In genomic region chr19:41439441-41440222, GRCh38 we compare ENCODE assay signal across 8 cellular contexts. TPM values are rescaled to one million over a fixed set of nuclear protein-coding genes. Genes with fewer than 3 reads are reported as not detected.
DNase-seq lines count a peak whose midpoint lies in the region; ATAC-seq, FAIRE-seq and TF ChIP-seq lines count a peak whose summit lies in the region.

TSS of gene DMAC2 (minus strand) at chr19:41439912. CDS start at chr19:41439899, 13 bp downstream.

- TF ChIP-seq POLR2A in GM12878 (IDR thresholded peaks at IDR 0.05; ENCODE audit: low read depth, low read length): peak; percentile 89

- peak; percentile 41 for TF ChIP-seq RAD21 in GM12878 (IDR thresholded peaks at IDR 0.05; ENCODE audit: insufficient read depth, low read depth, low read length)

- FAIRE-seq in GM12878 (lab: Jason Lieb, UNC): peak; percentile 99

- TF ChIP-seq EP300 in GM12878 (IDR thresholded peaks at IDR 0.05; ENCODE audit: borderline replicate concordance in 1 of 2, control insufficient read depth in 1 of 2, low read depth in 2 of 2, low read length in 2 of 2): no peak

- H3K4me3 ChIP-seq in GM12878 (peak within 1 kb of the TSS; percentile 92), retinal pigment epithelial cell (ENCODE audit: low read length) (peak within 1 kb of the TSS; percentile 99)

- peaks cover 2% of the 10 kb centered on the region for H3K79me2 ChIP-seq in GM12878 (ENCODE audit: control insufficient read depth, insufficient read depth, low read length)

- H3K36me3 ChIP-seq in GM12878 (ENCODE audit: control insufficient read depth in 2 of 2, insufficient read depth in 2 of 2, low read length in 1 of 2): no peaks in the 10 kb centered on the region; a peak in 1 of 4 replicates

- in situ Hi-C loops in GM12878 (cut with MboI): loop anchor here (10.0 kb wide), 2 partner anchors 95 to 135 kb away; partner anchors contain the start of gene CEACAM21

- WGBS in GM12878 (ENCODE audit: insufficient coverage, insufficient replicate concordance, low lambda C conversion rate, missing lambda C conversion rate): under 1% methylated on average over 40 of the region's 40 CpGs

- POLR2A ChIA-PET in GM12878 (lab: Charles Lee): interaction anchor here (0.5 to 1.6 kb wide), 12 partner anchors 11 to 819 kb away, joined by 3 to 7 read pairs (median 3); partner anchors contain the start of genes CCDC97, CEACAM21 and HNRNPUL1

- H3K4me2 ChIP-seq in GM12878 (ENCODE audit: control insufficient read depth, insufficient read depth): peak within 1 kb of the TSS; percentile 72

- no peaks in the 10 kb centered on the region for H3K9me3 ChIP-seq in GM12878 (replicated peaks; ENCODE audit: control insufficient read depth, insufficient read depth, low read length)

- intact Hi-C loops in GM12878 (cut with micrococcal nuclease; ENCODE audit: unreplicated experiment): loop anchor here (5.0 kb wide), 1 partner anchor 237 kb away; no protein-coding TSS in a partner anchor

- no peaks in the 10 kb centered on the region for H4K20me1 ChIP-seq in GM12878 (ENCODE audit: control insufficient read depth, insufficient read depth)

- no TSS peak for BruUV-seq in GM12878 (replicated peaks; lab: Mats Ljungman, UMichigan)

- peak within 1 kb of the TSS; percentile 85 for H3K27ac ChIP-seq in GM12878 (ENCODE audit: control insufficient read depth, insufficient read depth)

- CTCF ChIA-PET in GM12878 (lab: Yijun Ruan, JAX): interaction anchor here (0.6 to 3.3 kb wide), 28 partner anchors 8 to 805 kb away, joined by 3 to 22 read pairs (median 4); partner anchors contain the start of genes B9D2, CEACAM21 and TGFB1

- H3K4me1 ChIP-seq in GM12878 (ENCODE audit: control insufficient read depth, insufficient read depth, low read length): no peaks in the 10 kb centered on the region; the same call in 1 of the 2 replicates

- no peaks in the 10 kb centered on the region for H3K27me3 ChIP-seq in GM12878 (replicated peaks in 1 of 2; ENCODE audit: control insufficient read depth in 2 of 2, insufficient read depth in 2 of 2, low read length in 1 of 2)

- TF ChIP-seq CTCF in GM12878 (IDR thresholded peaks at IDR 0.05 in 2 of 3, conservative IDR thresholded peaks at IDR 0.05 in 1 of 3; ENCODE audit: control insufficient read depth in 2 of 3, extremely low read depth in 1 of 3, insufficient read depth in 1 of 3, low read depth in 3 of 3, low read length in 3 of 3): peak; percentile 62 to 78 (median 69)
- peak; percentile 61 for TF ChIP-seq CTCF in retinal pigment epithelial cell (conservative IDR thresholded peaks at IDR 0.05; ENCODE audit: low read depth, low read length)

- peak within 1 kb of the TSS; percentile 95 for H2AFZ ChIP-seq in GM12878 (ENCODE audit: control insufficient read depth, low read depth, low read length)

- RAD21 ChIA-PET in GM12878 (lab: Charles Lee; ENCODE audit: unreplicated experiment): interaction anchor here (0.6 to 1.7 kb wide), 16 partner anchors 9 to 235 kb away, joined by 3 to 14 read pairs (median 4); partner anchors contain the start of genes B3GNT8 and B9D2

- DNase-seq in activated gamma-delta T cell treated with Interleukin-2 at 50 U/mL for 16 hours (peak; percentile 94), activated gamma-delta T cell (lab: John Stamatoyannopoulos, UW) (no peak), NCI-H2029 (lab: John Stamatoyannopoulos, UW) (peak; percentile 99), T-helper 22 cell (ENCODE audit: low read depth) (peak; percentile 88), GM12878 (ENCODE audit: low read depth, low spot score) (peak; percentile 89), hypothalamus (lab: John Stamatoyannopoulos, UW) (peak; percentile 57 to 99 (median 90)), retinal pigment epithelial cell (ENCODE audit: low read depth) (peak; percentile 92)

- peak within 1 kb of the TSS; percentile 89 for H3K9ac ChIP-seq in GM12878 (ENCODE audit: control insufficient read depth, insufficient read depth, low read length)

- SMC1A ChIA-PET in GM12878 (lab: Charles Lee; ENCODE audit: uncharacterized antibody, unreplicated experiment): interaction anchor here (0.7 to 2.1 kb wide), 16 partner anchors 9 to 355 kb away, joined by 3 to 8 read pairs (median 3); partner anchors contain the start of genes B9D2 and CEACAM21

- ATAC-seq in HG02981 (IDR thresholded peaks at IDR 0.05; ENCODE audit: unreplicated experiment) (peak; percentile 84), GM12878 (peak; percentile 98)

TF ChIP-seq in GM12878, 131 proteins besides CTCF, POLR2A, EP300 and RAD21 (continues in another document):
- TF ChIP-seq ASH2L (IDR thresholded peaks at IDR 0.05; ENCODE audit: borderline replicate concordance, low read depth) (peak; percentile 60; the same call in 1 of the 2 replicates), CREM (IDR thresholded peaks at IDR 0.05; ENCODE audit: low read depth) (peak; percentile 66; the same call in 1 of the 2 replicates), SIX5 (IDR thresholded peaks at IDR 0.05; ENCODE audit: low read depth, low read length, severe bottlenecking) (peak; percentile 29), SREBF2 (IDR thresholded peaks at IDR 0.05; ENCODE audit: low read length) (no peak), PAX8 (IDR thresholded peaks at IDR 0.05) (no peak), POU2F2 (IDR thresholded peaks at IDR 0.05; ENCODE audit: borderline replicate concordance, low read depth, low read length) (peak; percentile 54; the same call in 1 of the 3 replicates), HDAC2 (IDR thresholded peaks at IDR 0.05) (no peak), NR2F1 (conservative IDR thresholded peaks at IDR 0.05) (0 out of 2 replicates have a peak, but pooled peaks have one; percentile 21), SPI1 (IDR thresholded peaks at IDR 0.05; ENCODE audit: borderline replicate concordance, insufficient read depth, low read depth, low read length) (no peak), ZZZ3 (IDR thresholded peaks at IDR 0.05; ENCODE audit: control insufficient read depth, insufficient read length, low read depth) (no peak), BMI1 (IDR thresholded peaks at IDR 0.05; ENCODE audit: borderline replicate concordance) (no peak), ZNF207 (IDR thresholded peaks at IDR 0.05; ENCODE audit: borderline replicate concordance) (peak; percentile 22; the same call in 1 of the 2 replicates), HDGF (IDR thresholded peaks at IDR 0.05) (peak; percentile 84), ZBTB40 (IDR thresholded peaks at IDR 0.05; ENCODE audit: borderline replicate concordance) (peak; percentile 81; the same call in 1 of the 2 replicates), TCF3 (IDR thresholded peaks at IDR 0.05; ENCODE audit: borderline replicate concordance, insufficient read depth, low read depth, low read length) (no peak), BHLHE40 (IDR thresholded peaks at IDR 0.05; ENCODE audit: borderline replicate concordance in 1 of 2, low read depth in 2 of 2, low read length in 1 of 2) (peak; percentile 25 to 43; a peak in 2 of 4 replicates), TAF1 (IDR thresholded peaks at IDR 0.05; ENCODE audit: borderline replicate concordance, low read depth, low read length) (peak; percentile 85; the same call in 1 of the 2 replicates)

RNA-seq across cellular contexts. Expression of gene DMAC2, which starts in this region (rescaled TPM):
- 10.3 and 10.4 TPM in 2 replicates for total RNA-seq in GM12878 (2013; cell fraction: nucleolus; rRNA removed)
- 43.1 and 43.2 TPM in 2 replicates for total RNA-seq in GM12878 (2014; rRNA removed)
- 30.4 and 35.3 TPM in 2 replicates for total RNA-seq in GM12878 (2014; rRNA removed; fragmentation: Illumina TruSeq; extraction: Trizol)
- 45.6 and 48.3 TPM in 2 replicates for total RNA-seq in GM12878 (2021)
- polyA plus RNA-seq in GM12878 (2011; ENCODE audit: low read depth): 20.5 TPM
- 34.0 and 42.2 TPM in 2 replicates for polyA plus RNA-seq in GM12878 (2011; rRNA removed)
- polyA plus RNA-seq in GM12878 (2011; cell fraction: cytosol; rRNA removed): 74.4 and 76.4 TPM in 2 replicates
- polyA plus RNA-seq in GM12878 (2011; cell fraction: nucleus; rRNA removed): 39.3 and 47.7 TPM in 2 replicates
- polyA plus RNA-seq in GM12878 (2012): 31.8 and 38.7 TPM in 2 replicates
- polyA plus RNA-seq in GM12878 (2014; fragmentation: Illumina TruSeq; extraction: Trizol): 17.9 and 38.1 TPM in 2 replicates
- polyA plus RNA-seq in GM12878 (2014; fragmentation: Nextera tagmentation; extraction: Ambion mirVana): 10 to 100 TPM; 10.8 to 14.8 TPM
- 52.7 and 57.2 TPM in 2 replicates for polyA plus RNA-seq in GM12878 (2014; rRNA removed)
- 10 to 100 TPM; 45.4 to 54.3 TPM for polyA plus RNA-seq in GM12878 (2016; fragmentation: Nextera tagmentation; extraction: Ambion mirVana)
- polyA minus RNA-seq in GM12878 (2011; rRNA and poly(A)+ RNA removed): 39.6 and 53.1 TPM in 2 replicates
- polyA minus RNA-seq in GM12878 (2011; cell fraction: cytosol; rRNA and poly(A)+ RNA removed): 20.3 and 20.7 TPM in 2 replicates
- polyA minus RNA-seq in GM12878 (2011; cell fraction: nucleus; rRNA and poly(A)+ RNA removed): 5.3 and 8.1 TPM in 2 replicates
